ENCODE assay signal across 1 cellular context in genomic region chr7:151425670-151426075, GRCh38.
TF ChIP-seq lines count a peak whose summit lies in the region.

No MANE protein-coding gene starts in this region.

TF ChIP-seq in H1, 55 proteins besides CTCF, POLR2A, EP300 and RAD21:
- TF ChIP-seq KDM5A (IDR thresholded peaks at IDR 0.05; ENCODE audit: low read length), result no peak
- TF ChIP-seq CEBPB (IDR thresholded peaks at IDR 0.05; ENCODE audit: low read depth, low read length), result peak; percentile 80
- no peak for TF ChIP-seq TCF12 (IDR thresholded peaks at IDR 0.05; ENCODE audit: low read depth, low read length)
- TF ChIP-seq BACH1 (IDR thresholded peaks at IDR 0.05; ENCODE audit: low read length), result no peak
- TF ChIP-seq KDM1A (IDR thresholded peaks at IDR 0.05; ENCODE audit: borderline replicate concordance, low read length), result no peak
- TF ChIP-seq NRF1 (IDR thresholded peaks at IDR 0.05; ENCODE audit: low read depth, low read length), result no peak
